26 cellular contexts compared by ENCODE assay signal in genomic region chr2:112957511-112957910, GRCh38. TPM values are rescaled to one million over a fixed set of nuclear protein-coding genes. Genes with fewer than 3 reads are reported as not detected.
DNase-seq lines count a peak whose midpoint lies in the region; ATAC-seq and TF ChIP-seq lines count a peak whose summit lies in the region.
"Had no signal": no experiment of that assay in that cellular context is flagged by ENCODE, and none has a peak within 500 bp of the region (broad histone marks: within the 10 kb centered on the region; RNA-seq: fewer than 3 reads in every experiment).

No MANE protein-coding gene starts in this region.

- H3K9ac ChIP-seq in PC-3 (ENCODE audit: low read length), result no peak overlapping the region
- H3K9ac ChIP-seq: GM23248 had no signal

- H3K4me1 ChIP-seq in PC-3 (ENCODE audit: insufficient read depth, low read length), result peaks cover 16% of the 10 kb centered on the region
- H3K4me1 ChIP-seq: SJCRH30 had no signal

- DNase-seq in EL (peak; percentile 14), PC-3 (peak; percentile 17), fibroblast of the aortic adventitia (ENCODE audit: low read depth) (peak; percentile 4), renal cortical epithelial cell (ENCODE audit: low read depth) (peak; percentile 38), Right ventricle myocardium inferior (ENCODE audit: missing footprints) (no peak)
- no peak for DNase-seq in activated naive CD4-positive, alpha-beta T cell (lab: John Stamatoyannopoulos, UW)
- no peak for DNase-seq in central memory CD4-positive, alpha-beta T cell
- DNase-seq: 8988T, ACHN, Calu3, DMS153, GM23248, H7, Kasumi-1, MV-4-11, NCI-H1105, NCI-H146, NCI-H1930, NCI-H446, NCI-H524 treated with DMSO at 0.1 percent for 48 hours, OCI-M1, SJCRH30 had no signal

- H3K4me2 ChIP-seq in PC-3 (ENCODE audit: low read length), result no peak overlapping the region

- H3K9me3 ChIP-seq in PC-3 (ENCODE audit: low read length), result no peaks in the 10 kb centered on the region
- H3K9me3 ChIP-seq: SJCRH30 had no signal

- H3K9me2 ChIP-seq in PC-3 (replicated peaks; ENCODE audit: low read length), result no peaks in the 10 kb centered on the region

- H3K79me2 ChIP-seq in PC-3 (ENCODE audit: low read length), result no peaks in the 10 kb centered on the region

- no peaks in the 10 kb centered on the region for H3F3A ChIP-seq in PC-3 (ENCODE audit: low read length, unreplicated experiment)

- TF ChIP-seq CTCF in PC-3 (conservative IDR thresholded peaks at IDR 0.05; ENCODE audit: low read depth, low read length), result no peak
- TF ChIP-seq CTCF in fibroblast of the aortic adventitia (IDR thresholded peaks at IDR 0.05; ENCODE audit: insufficient read depth, low read length), result no peak

- no peaks in the 10 kb centered on the region for H3K36me3 ChIP-seq in PC-3 (ENCODE audit: low read depth, low read length)
- H3K36me3 ChIP-seq: SJCRH30 had no signal

- no TSS peak for BruUV-seq in PC-3 (replicated peaks; lab: Mats Ljungman, UMichigan)

- no peaks in the 10 kb centered on the region for H4K20me1 ChIP-seq in PC-3 (ENCODE audit: low read length)

- no peak for ATAC-seq in PC-3
- no peak for ATAC-seq in Right ventricle myocardium inferior
- ATAC-seq: K562, SK-N-SH treated with all-trans-retinoic acid at 6 μM for 48 hours had no signal

- H3K4me3 ChIP-seq in PC-3 (ENCODE audit: low read length), result no peak overlapping the region
- no peak overlapping the region for H3K4me3 ChIP-seq in fibroblast of the aortic adventitia (ENCODE audit: low read depth, low read length)
- H3K4me3 ChIP-seq: GM23248, K562, SJCRH30 had no signal

- CTCF ChIA-PET in PC-3 (lab: Charles Lee), result no interaction called here

- H2AFZ ChIP-seq in PC-3 (ENCODE audit: low read length), result no peak overlapping the region
- H2AFZ ChIP-seq: GM23248 had no signal

- H3K27me3 ChIP-seq in PC-3 (ENCODE audit: low read length), result no peaks in the 10 kb centered on the region
- H3K27me3 ChIP-seq: SJCRH30 had no signal

- no peak overlapping the region for H3K27ac ChIP-seq in PC-3 (ENCODE audit: low read length)
- H3K27ac ChIP-seq: GM23248, SJCRH30 had no signal

- intact Hi-C loops in PC-3 (cut with micrococcal nuclease) (no loop called here), Right ventricle myocardium inferior (cut with DNase I) (loop anchor here (5.0 kb wide), 1 partner anchor 205 kb away; no protein-coding TSS in a partner anchor)

- POLR2A ChIA-PET in PC-3 (lab: Charles Lee; ENCODE audit: unreplicated experiment), result no interaction called here

RNA-seq across cellular contexts. Expression of gene IL36G, which starts 20.3 kb away (rescaled TPM):
- 0.62 TPM in 1 of 2 replicates, not detected in the other for total RNA-seq in PC-3 (2014; rRNA removed)
- total RNA-seq in fibroblast of the aortic adventitia (ENCODE audit: low replicate concordance), result not detected in 2 replicates
- total RNA-seq in renal cortical epithelial cell, result not detected in 2 replicates
- not detected for total RNA-seq in Right ventricle myocardium inferior
- total RNA-seq: GM23248, H7, HT1080, K562, MCF 10A, SJCRH30 had no signal

RNA-seq across cellular contexts. Expression of gene IL37, which starts 46.5 kb away (rescaled TPM):
- 1.6 and 2.6 TPM in 2 replicates for total RNA-seq in PC-3 (2014; rRNA removed)
- not detected in 2 replicates for total RNA-seq in fibroblast of the aortic adventitia (ENCODE audit: low replicate concordance)
- not detected in 2 replicates for total RNA-seq in renal cortical epithelial cell
- total RNA-seq in Right ventricle myocardium inferior, result not detected
- total RNA-seq: GM23248, HT1080, K562, MCF 10A had no signal

RNA-seq across cellular contexts. Expression of gene IL36A, which starts 47.7 kb away (rescaled TPM):
- total RNA-seq in PC-3 (2014; rRNA removed) (not detected in 2 replicates), fibroblast of the aortic adventitia (ENCODE audit: low replicate concordance) (2.0 TPM in 1 of 2 replicates, not detected in the other), renal cortical epithelial cell (not detected in 2 replicates), Right ventricle myocardium inferior (not detected)
- total RNA-seq: Calu3, GM23248, H7, HT1080, K562, MCF 10A, SJCRH30 had no signal

Comparison
In these comparisons a context has a peak if more than half of its experiments do, and no peak if none do; other contexts are left out.
1. DNase-seq: peak in EL (single experiment), PC-3 (single experiment), fibroblast of the aortic adventitia (single experiment) and renal cortical epithelial cell (single experiment); none in activated naive CD4-positive, alpha-beta T cell (0 of 4), Right ventricle myocardium inferior (single experiment) and central memory CD4-positive, alpha-beta T cell (single experiment).